Comparison of ENCODE assay signal across 1 cellular context in genomic region chr5:112419050-112419595, GRCh38.
TF ChIP-seq lines count a peak whose summit lies in the region.

Gene EPB41L4A (minus strand): TSS chr5:112419277. CDS start chr5:112419039, 238 bp downstream.

TF ChIP-seq in K562, 482 proteins besides CTCF, POLR2A, EP300 and RAD21 (continued from another document):
- TF ChIP-seq ARID3A (IDR thresholded peaks at IDR 0.05; ENCODE audit: borderline replicate concordance, low read depth, low read length) (no peak), KLF16 (IDR thresholded peaks at IDR 0.05) (no peak), SETDB1 (IDR thresholded peaks at IDR 0.05; ENCODE audit: low read length) (no peak), ZKSCAN8 (CRISPR knock-in tag; IDR thresholded peaks at IDR 0.05) (no peak), PHF20 (IDR thresholded peaks at IDR 0.05; ENCODE audit: partially characterized antibody) (no peak), ZNF707 (CRISPR knock-in tag; conservative IDR thresholded peaks at IDR 0.05) (no peak)
